ENCODE assay signal across 10 cellular contexts in genomic region chr6:143744593-143745151, GRCh38.
DNase-seq lines count a peak whose midpoint lies in the region; ATAC-seq, FAIRE-seq and TF ChIP-seq lines count a peak whose summit lies in the region.
"Had no signal": no experiment of that assay in that cellular context is flagged by ENCODE, and none has a peak within 500 bp of the region (broad histone marks: within the 10 kb centered on the region; RNA-seq: fewer than 3 reads in every experiment).

No MANE protein-coding gene starts in this region.

- FAIRE-seq in islet of Langerhans (lab: Jason Lieb, UNC): peak; percentile 97

- H3F3A ChIP-seq in smooth muscle cell (ENCODE audit: low read depth): peaks cover 27% of the 10 kb centered on the region

- H3K4me3 ChIP-seq in HUES6 (ENCODE audit: low read depth, low read length) (no peak overlapping the region), adipocyte (ENCODE audit: low read length) (no peak overlapping the region), smooth muscle cell (peak overlapping the region; percentile 38), lower leg skin (ENCODE audit: low read depth, poor library complexity, severe bottlenecking) (no peak overlapping the region)

- no peak for ATAC-seq in HG02938 (IDR thresholded peaks at IDR 0.05; ENCODE audit: unreplicated experiment)

- H3K27me3 ChIP-seq in HUES6 (ENCODE audit: control insufficient read depth, insufficient read depth, low read length): no peaks in the 10 kb centered on the region
- no peaks in the 10 kb centered on the region for H3K27me3 ChIP-seq in adipocyte (replicated peaks; ENCODE audit: control insufficient read depth, insufficient read depth, low read length)
- no peaks in the 10 kb centered on the region for H3K27me3 ChIP-seq in smooth muscle cell (ENCODE audit: low read depth)

- DNase-seq in adipocyte (ENCODE audit: low read depth) (no peak), smooth muscle cell (lab: John Stamatoyannopoulos, UW; ENCODE audit: unreplicated experiment) (no peak), HuH-7 (ENCODE audit: low spot score) (no peak), NCI-H510A treated with DMSO at 0.1 percent for 48 hours (lab: John Stamatoyannopoulos, UW) (no peak), lower leg skin (ENCODE audit: low spot score in 2 of 2) (no peak)
- DNase-seq: activated naive CD4-positive, alpha-beta T cell treated with anti-CD3 and anti-CD28 coated beads, Interleukin-2, amount 10 ng/mL, durations not matched to agents 7 days and 5 days; NCI-H2081 had no signal

- 56% methylated on average over 8 of the region's 8 CpGs for WGBS in smooth muscle cell (ENCODE audit: low lambda C conversion rate)
- WGBS in lower leg skin, 2 donors: 64 to 66% methylated on average over 8 of the region's 8 CpGs

- no peak for TF ChIP-seq POLR2A in lower leg skin (IDR thresholded peaks at IDR 0.05)

- H3K4me1 ChIP-seq in HUES6 (ENCODE audit: control insufficient read depth, insufficient read depth, low read length): peaks cover 70% of the 10 kb centered on the region
- peaks cover 47% of the 10 kb centered on the region for H3K4me1 ChIP-seq in adipocyte (ENCODE audit: control insufficient read depth, insufficient read depth, low read length)
- H3K4me1 ChIP-seq in smooth muscle cell (ENCODE audit: low read depth): peaks cover 49% of the 10 kb centered on the region

- H3K36me3 ChIP-seq in HUES6 (ENCODE audit: control insufficient read depth, insufficient read depth, low read length) (no peaks in the 10 kb centered on the region), adipocyte (ENCODE audit: control insufficient read depth, insufficient read depth, low read length, severe bottlenecking) (no peaks in the 10 kb centered on the region), smooth muscle cell (ENCODE audit: low read depth) (no peaks in the 10 kb centered on the region)

- TF ChIP-seq CTCF in smooth muscle cell (IDR thresholded peaks at IDR 0.05; ENCODE audit: borderline replicate concordance, insufficient read depth, poor library complexity, severe bottlenecking): no peak
- TF ChIP-seq CTCF in lower leg skin (IDR thresholded peaks at IDR 0.05): no peak

- peak overlapping the region; percentile 66 for H3K9ac ChIP-seq in HUES6 (ENCODE audit: low read length)
- peak overlapping the region; percentile 77 for H3K9ac ChIP-seq in adipocyte (ENCODE audit: low read length)
- H3K9ac ChIP-seq in smooth muscle cell (ENCODE audit: low read depth): no peak overlapping the region

- H3K79me2 ChIP-seq in smooth muscle cell (ENCODE audit: low read depth): peaks cover 60% of the 10 kb centered on the region

- no peak overlapping the region for H2AFZ ChIP-seq in smooth muscle cell (ENCODE audit: low read depth)

- intact Hi-C loops in lower leg skin (cut with DNase I; ENCODE audit: low total_unique reads): loop anchor here (5.0 kb wide), 2 partner anchors 1188 to 1332 kb away; no protein-coding TSS in a partner anchor

- no peaks in the 10 kb centered on the region for H4K20me1 ChIP-seq in smooth muscle cell (ENCODE audit: low read depth)

- H3K9me3 ChIP-seq in HUES6 (ENCODE audit: control insufficient read depth, insufficient read depth, low read depth, low read length) (no peaks in the 10 kb centered on the region), adipocyte (ENCODE audit: control insufficient read depth, low read length) (no peaks in the 10 kb centered on the region), smooth muscle cell (replicated peaks; ENCODE audit: low read depth) (no peaks in the 10 kb centered on the region)

- peak overlapping the region; percentile 81 for H3K4me2 ChIP-seq in smooth muscle cell

- peak overlapping the region; percentile 85 for H3K27ac ChIP-seq in HUES6 (ENCODE audit: low read depth, low read length)
- H3K27ac ChIP-seq in smooth muscle cell (ENCODE audit: low read depth): peak overlapping the region; percentile 58
